Comparison of ENCODE assay signal across 24 cellular contexts in the genomic region with DNA sequence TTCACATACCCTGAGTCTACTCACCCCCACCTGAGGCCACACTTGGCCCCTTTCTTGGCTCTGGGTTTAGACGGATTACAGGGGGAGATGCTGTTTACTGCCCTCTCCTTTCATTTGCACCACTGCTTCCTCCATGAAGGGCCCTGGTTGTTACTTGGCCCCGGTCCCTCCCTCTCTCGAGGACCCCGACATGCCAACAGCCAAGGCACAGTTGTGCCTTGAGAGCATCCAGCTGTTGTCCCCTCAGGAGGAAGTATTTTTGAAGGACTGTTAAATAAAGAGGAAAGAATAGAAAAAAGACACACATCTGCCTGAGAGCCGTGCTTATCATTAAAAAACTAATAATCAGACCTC. TPM values are rescaled to one million over a fixed set of nuclear protein-coding genes. Genes with fewer than 3 reads are reported as not detected.
DNase-seq lines count a peak whose midpoint lies in the region; ATAC-seq and TF ChIP-seq lines count a peak whose summit lies in the region.
"Had no signal": no experiment of that assay in that cellular context is flagged by ENCODE, and none has a peak within 500 bp of the region (broad histone marks: within the 10 kb centered on the region; RNA-seq: fewer than 3 reads in every experiment).

No MANE protein-coding gene starts in this region.

- TF ChIP-seq EP300 in upper lobe of left lung (IDR thresholded peaks at IDR 0.05), result no peak

- H3K36me3 Mint-ChIP-seq in brain, result peaks cover 76% of the 10 kb centered on the region

- intact Hi-C loops in heart left ventricle (cut with DNase I) (no loop called here), cardiac septum (cut with DNase I) (loop anchor here (5.0 kb wide), 1 partner anchor 237 kb away; no protein-coding TSS in a partner anchor), left colon (cut with DNase I, micrococcal nuclease) (no loop called here)

- no peaks in the 10 kb centered on the region for H3K9me3 ChIP-seq in heart left ventricle
- no peaks in the 10 kb centered on the region for H3K9me3 ChIP-seq in mesodermal cell (ENCODE audit: control insufficient read depth, low read length)
- no peaks in the 10 kb centered on the region for H3K9me3 ChIP-seq in upper lobe of left lung
- H3K9me3 ChIP-seq: BE2C, SJCRH30 had no signal

- ATAC-seq in heart left ventricle (no peak), upper lobe of left lung (ENCODE audit: low FRiP score in 2 of 2) (peak in 1 of 2 donors; percentile 15), GM21526 (IDR thresholded peaks at IDR 0.05; ENCODE audit: low FRiP score, unreplicated experiment) (no peak), GM21360 (IDR thresholded peaks at IDR 0.05; ENCODE audit: unreplicated experiment) (no peak), left colon (no peak)
- ATAC-seq: activated CD8-positive, alpha-beta T cell treated with anti-CD3 and anti-CD28 coated beads, Interleukin-2, amount 10 ng/mL, durations not matched to agents 7 days and 5 days had no signal

- no peak overlapping the region for H3K4me3 Mint-ChIP-seq in brain
- H3K4me3 Mint-ChIP-seq: activated CD8-positive, alpha-beta T cell treated with anti-CD3 and anti-CD28 coated beads, Interleukin-2, amount 10 ng/mL, durations not matched to agents 7 days and 5 days had no signal

- TF ChIP-seq POLR2A in heart left ventricle (IDR thresholded peaks at IDR 0.05) (no peak), upper lobe of left lung (IDR thresholded peaks at IDR 0.05) (no peak)

- H3K27me3 ChIP-seq in heart left ventricle (no peaks in the 10 kb centered on the region), upper lobe of left lung (no peaks in the 10 kb centered on the region)
- H3K27me3 ChIP-seq: BE2C, dorsolateral prefrontal cortex, SJCRH30 had no signal

- H3K4me3 ChIP-seq in heart left ventricle, result no peak overlapping the region
- H3K4me3 ChIP-seq in mesodermal cell (ENCODE audit: extremely low read depth, insufficient read depth, low read length, poor library complexity, severe bottlenecking), result no peak overlapping the region
- H3K4me3 ChIP-seq in upper lobe of left lung, result no peak overlapping the region
- H3K4me3 ChIP-seq: dorsolateral prefrontal cortex, SJCRH30 had no signal

- H3K36me3 ChIP-seq in heart left ventricle, result peaks cover 0 to 83% (median 37%) of the 10 kb centered on the region in 9 donors
- peaks cover 78% of the 10 kb centered on the region for H3K36me3 ChIP-seq in mesodermal cell (ENCODE audit: control insufficient read depth, insufficient read depth, low read length)
- peaks cover 0 to 64% (median 7%) of the 10 kb centered on the region in 4 donors for H3K36me3 ChIP-seq in upper lobe of left lung

- DNase-seq in heart left ventricle (no peak), cardiac septum (ENCODE audit: low spot score) (no peak), upper lobe of left lung (no peak), left colon (no peak)
- DNase-seq: 8988T; activated CD4-positive, CD25-positive, alpha-beta regulatory T cell treated with anti-CD3 and anti-CD28 coated beads, Interleukin-2, amount 50 U/mL, for 72 hours; activated CD8-positive, alpha-beta T cell treated with anti-CD3 and anti-CD28 coated beads, Interleukin-2, amount 10 ng/mL, durations not matched to agents 7 days and 5 days; activated gamma-delta T cell treated with Interleukin-2 at 50 U/mL for 16 hours; activated T-cell treated with anti-CD3 and anti-CD28 coated beads, Interleukin-2, amount 50 U/mL, for 1 hour; BE2C; foreskin melanocyte; GF-D8; islet precursor cell; NCI-H146; NCI-H69; SJCRH30; stimulated activated CD4-positive, alpha-beta T cell treated with anti-CD3 and anti-CD28 coated beads, Interleukin-12 subunit alpha, Interleukin-12 subunit beta, amount 100 ng/mL, for 4 hours; T-helper 1 cell had no signal

- peak overlapping the region in 4 of 5 experiments; percentile 55 to 96 (median 72) for H3K27ac Mint-ChIP-seq in brain
- H3K27ac Mint-ChIP-seq: activated CD8-positive, alpha-beta T cell treated with anti-CD3 and anti-CD28 coated beads, Interleukin-2, amount 10 ng/mL, durations not matched to agents 7 days and 5 days had no signal

- H3K27ac ChIP-seq in heart left ventricle, result peak overlapping the region in 10 of 12 donors; percentile 19 to 88 (median 68)
- H3K27ac ChIP-seq in mesodermal cell (ENCODE audit: low read depth, low read length, severe bottlenecking), result peak overlapping the region; percentile 70
- peak overlapping the region; percentile 23 to 76 (median 59) for H3K27ac ChIP-seq in upper lobe of left lung
- H3K27ac ChIP-seq: KMS-11 had no signal

- WGBS in heart left ventricle, 4 donors, result 76 to 90% (median 85%) methylated on average over 5 of the region's 5 CpGs
- 92 to 100% methylated on average over 1 to 2 of the region's 5 CpGs for whole genome bisulfite sequencing in mesodermal cell (ENCODE audit: insufficient coverage in 2 of 2), 2 experiments
- 62 to 79% methylated on average over 5 of the region's 5 CpGs for WGBS in upper lobe of left lung, 2 donors

- peaks cover 27% of the 10 kb centered on the region for H3K4me1 Mint-ChIP-seq in brain

- peaks cover 3% of the 10 kb centered on the region for H3K27me3 Mint-ChIP-seq in brain

- H3K4me1 ChIP-seq in heart left ventricle, result peaks cover 0 to 40% (median 18%) of the 10 kb centered on the region in 12 donors
- H3K4me1 ChIP-seq in mesodermal cell (ENCODE audit: control insufficient read depth, insufficient read depth, low read length, poor library complexity, severe bottlenecking), result peaks cover 40% of the 10 kb centered on the region
- peaks cover 0 to 8% (median 4%) of the 10 kb centered on the region in 4 donors for H3K4me1 ChIP-seq in upper lobe of left lung

- H3K9me3 Mint-ChIP-seq in brain, result no peaks in the 10 kb centered on the region

- no peak for TF ChIP-seq CTCF in heart left ventricle (IDR thresholded peaks at IDR 0.05)
- no peak for TF ChIP-seq CTCF in brain (conservative IDR thresholded peaks at IDR 0.05)
- no peak for TF ChIP-seq CTCF in upper lobe of left lung (IDR thresholded peaks at IDR 0.05)

RNA-seq across cellular contexts. Expression of gene ITGB1BP1, which starts 44.0 kb away (rescaled TPM):
- total RNA-seq in heart left ventricle, result 100 to 1,000 TPM in 6 of 9 donors, 10 to 100 TPM in 3; 26.5 to 163 (median 104) TPM
- polyA plus RNA-seq in heart left ventricle, result 100 to 1,000 TPM in 1 of 2 donors, 10 to 100 TPM in 1; 85.6 to 165 TPM
- total RNA-seq in cardiac septum, result 160 TPM
- polyA plus RNA-seq in brain (ENCODE audit: insufficient read depth, low read depth, low replicate concordance), result 64.5 TPM
- polyA plus RNA-seq in mesodermal cell (2013, experiment 1 of 2), result 59.3 TPM
- polyA plus RNA-seq in mesodermal cell (2013, experiment 2 of 2), result 76.7 TPM
- total RNA-seq in upper lobe of left lung, result 10 to 100 TPM; 25.1 to 87.2 (median 39.1) TPM
- 10 to 100 TPM; 43.1 to 51.3 TPM for total RNA-seq in left colon

RNA-seq across cellular contexts. Expression of gene CPSF3, which starts 44.1 kb away (rescaled TPM):
- total RNA-seq in heart left ventricle, result 10 to 100 TPM; 13.8 to 27.5 (median 18.3) TPM
- 10 to 100 TPM; 12.0 to 21.9 TPM for polyA plus RNA-seq in heart left ventricle
- total RNA-seq in cardiac septum, result 17.1 TPM
- polyA plus RNA-seq in brain (ENCODE audit: insufficient read depth, low read depth, low replicate concordance), result 24.1 TPM
- polyA plus RNA-seq in mesodermal cell (2013, experiment 1 of 2), result 77.3 TPM
- polyA plus RNA-seq in mesodermal cell (2013, experiment 2 of 2), result 76.0 TPM
- 10 to 100 TPM; 11.3 to 41.0 (median 22.5) TPM for total RNA-seq in upper lobe of left lung
- total RNA-seq in left colon, result 10 to 100 TPM; 17.7 to 20.0 TPM
